11 cellular contexts compared by ENCODE assay signal in genomic region chr9:129108805-129109370, GRCh38. TPM values are rescaled to one million over a fixed set of nuclear protein-coding genes. Genes with fewer than 3 reads are reported as not detected.
DNase-seq lines count a peak whose midpoint lies in the region; ATAC-seq and TF ChIP-seq lines count a peak whose summit lies in the region.
"Had no signal": no experiment of that assay in that cellular context is flagged by ENCODE, and none has a peak within 500 bp of the region (broad histone marks: within the 10 kb centered on the region; RNA-seq: fewer than 3 reads in every experiment).

No MANE protein-coding gene starts in this region.

- no peaks in the 10 kb centered on the region for H3K4me1 Mint-ChIP-seq in Calu3 (ENCODE audit: low read depth, unreplicated experiment)
- peaks cover 15 to 17% of the 10 kb centered on the region in 2 donors for H3K4me1 Mint-ChIP-seq in natural killer cell treated with Interleukin-12 subunit alpha and Interleukin-12 subunit beta and Interleukin-15 and Interleukin-18, amount 100 ng/mL, for 72 hours (ENCODE audit: low read depth in 2 of 2)

- CTCF ChIA-PET in Calu3 (lab: Charles Lee): no interaction called here
- CTCF ChIA-PET in PC-9 (lab: Charles Lee): no interaction called here

- peaks cover 23% of the 10 kb centered on the region; the same call in 1 of the 2 replicates for H3F3A ChIP-seq in PC-9 (ENCODE audit: insufficient read depth, low read depth)

- peaks cover 17% of the 10 kb centered on the region for H3K36me3 Mint-ChIP-seq in Calu3 (ENCODE audit: insufficient read depth, unreplicated experiment)
- H3K36me3 Mint-ChIP-seq in natural killer cell treated with Interleukin-12 subunit alpha and Interleukin-12 subunit beta and Interleukin-15 and Interleukin-18, amount 100 ng/mL, for 72 hours: no peaks in the 10 kb centered on the region

- no peak for ATAC-seq in natural killer cell treated with Interleukin-12 subunit alpha and Interleukin-12 subunit beta and Interleukin-15 and Interleukin-18, amount 100 ng/mL, for 72 hours
- no peak for ATAC-seq in HG02642 (IDR thresholded peaks at IDR 0.05; ENCODE audit: poor library complexity, unreplicated experiment)
- ATAC-seq: mucosa of descending colon had no signal

- H3K4me3 ChIP-seq in AG09309 (ENCODE audit: control insufficient read depth, low read depth, low read length): peak overlapping the region; percentile 48
- peak overlapping the region; percentile 78 to 83 for H3K4me3 ChIP-seq in ascending aorta
- H3K4me3 ChIP-seq in PC-9: no peak overlapping the region
- H3K4me3 ChIP-seq: mucosa of descending colon had no signal

- no peaks in the 10 kb centered on the region for H3K9me2 ChIP-seq in PC-9 (ENCODE audit: insufficient read depth)

- H3K79me2 ChIP-seq in PC-9 (ENCODE audit: low read depth): peaks cover 23% of the 10 kb centered on the region

- BruUV-seq in Calu3 (replicated peaks; lab: Mats Ljungman, UMichigan): no TSS peak
- BruUV-seq in PC-9 (replicated peaks; lab: Mats Ljungman, UMichigan): no TSS peak

- H3K4me3 Mint-ChIP-seq in Calu3 (ENCODE audit: low read depth, unreplicated experiment): peak overlapping the region; percentile 79
- peak overlapping the region; percentile 92 for H3K4me3 Mint-ChIP-seq in natural killer cell treated with Interleukin-12 subunit alpha and Interleukin-12 subunit beta and Interleukin-15 and Interleukin-18, amount 100 ng/mL, for 72 hours

- H3K9me3 ChIP-seq in ascending aorta: no peaks in the 10 kb centered on the region
- no peaks in the 10 kb centered on the region for H3K9me3 ChIP-seq in PC-9 (ENCODE audit: insufficient read depth, low read depth)
- H3K9me3 ChIP-seq: mucosa of descending colon, vagina had no signal

- H2AFZ ChIP-seq in PC-9: no peak overlapping the region

- DNase-seq in AG09309 (ENCODE audit: low read depth): no peak
- DNase-seq in Calu3: no peak
- DNase-seq in ascending aorta (ENCODE audit: low spot score in 2 of 2): no peak
- no peak for DNase-seq in natural killer cell treated with Interleukin-12 subunit alpha and Interleukin-12 subunit beta and Interleukin-15 and Interleukin-18, amount 100 ng/mL, for 72 hours (ENCODE audit: low spot score)
- no peak for DNase-seq in H4 (ENCODE audit: low spot score)
- DNase-seq in stimulated activated CD4-positive, alpha-beta T cell treated with anti-CD3 and anti-CD28 coated beads, Interleukin-4, amount 100 ng/mL, for 4 hours: no peak
- no peak for DNase-seq in PC-9
- DNase-seq: NCI-H510A had no signal

- H3K36me3 ChIP-seq in ascending aorta: peaks cover 4 to 25% of the 10 kb centered on the region in 2 donors
- H3K36me3 ChIP-seq in PC-9 (ENCODE audit: low read depth): no peaks in the 10 kb centered on the region

- peaks cover 9% of the 10 kb centered on the region for H3K27me3 Mint-ChIP-seq in Calu3 (ENCODE audit: unreplicated experiment)
- H3K27me3 Mint-ChIP-seq in natural killer cell treated with Interleukin-12 subunit alpha and Interleukin-12 subunit beta and Interleukin-15 and Interleukin-18, amount 100 ng/mL, for 72 hours: no peaks in the 10 kb centered on the region

- H3K9me3 Mint-ChIP-seq in Calu3 (ENCODE audit: low read depth, unreplicated experiment): no peaks in the 10 kb centered on the region
- no peaks in the 10 kb centered on the region for H3K9me3 Mint-ChIP-seq in natural killer cell treated with Interleukin-12 subunit alpha and Interleukin-12 subunit beta and Interleukin-15 and Interleukin-18, amount 100 ng/mL, for 72 hours

- TF ChIP-seq CTCF in AG09309 (IDR thresholded peaks at IDR 0.05; ENCODE audit: control insufficient read depth, insufficient read depth, low read depth, low read length, missing control alignments) (no peak), Calu3 (IDR thresholded peaks at IDR 0.05; ENCODE audit: unreplicated experiment) (no peak), ascending aorta (IDR thresholded peaks at IDR 0.05) (no peak), PC-9 (conservative IDR thresholded peaks at IDR 0.05) (no peak)

- no peak overlapping the region for H3K27ac Mint-ChIP-seq in Calu3 (ENCODE audit: unreplicated experiment)
- no peak overlapping the region for H3K27ac Mint-ChIP-seq in natural killer cell treated with Interleukin-12 subunit alpha and Interleukin-12 subunit beta and Interleukin-15 and Interleukin-18, amount 100 ng/mL, for 72 hours

- H3K4me1 ChIP-seq in ascending aorta (peaks cover 7 to 22% of the 10 kb centered on the region in 2 donors), PC-9 (replicated peaks; ENCODE audit: insufficient read depth) (peaks cover 16% of the 10 kb centered on the region)

- H3K27ac ChIP-seq in ascending aorta (no peak overlapping the region), PC-9 (no peak overlapping the region)

- POLR2A ChIA-PET in PC-9 (lab: Charles Lee; ENCODE audit: unreplicated experiment): no interaction called here

- no peaks in the 10 kb centered on the region for H3K27me3 ChIP-seq in ascending aorta
- no peaks in the 10 kb centered on the region for H3K27me3 ChIP-seq in PC-9 (ENCODE audit: insufficient read depth, low read depth)
- H3K27me3 ChIP-seq: vagina had no signal

- intact Hi-C loops in Calu3 (cut with micrococcal nuclease; ENCODE audit: unreplicated experiment): no loop called here
- intact Hi-C loops in ascending aorta (cut with DNase I): no loop called here
- intact Hi-C loops in PC-9 (cut with micrococcal nuclease; ENCODE audit: unreplicated experiment): no loop called here

- H4K20me1 ChIP-seq in PC-9 (ENCODE audit: insufficient read depth): no peaks in the 10 kb centered on the region

- no peak overlapping the region for H3K4me2 ChIP-seq in PC-9

RNA-seq across cellular contexts. Expression of gene CRAT, which starts 1.7 kb away (rescaled TPM):
- total RNA-seq in Calu3 (2022) (7.1 and 9.2 TPM in 2 replicates), ascending aorta (110 TPM), PC-9 (2021) (40.3 and 60.0 TPM in 2 replicates)
- total RNA-seq in natural killer cell treated with Interleukin-12 subunit alpha and Interleukin-12 subunit beta and Interleukin-15 and Interleukin-18, amount 100 ng/mL, for 72 hours: 10 to 100 TPM; 11.9 to 12.7 TPM
- total RNA-seq in H4 (2014; rRNA removed; shearing (Covaris generic)): 14.5 and 21.2 TPM in 2 replicates

RNA-seq across cellular contexts. Expression of gene PTPA, which starts 2.3 kb away (rescaled TPM):
- total RNA-seq in Calu3 (2022) (76.2 and 83.3 TPM in 2 replicates), ascending aorta (61.6 TPM), PC-9 (2021) (182 and 197 TPM in 2 replicates)
- total RNA-seq in natural killer cell treated with Interleukin-12 subunit alpha and Interleukin-12 subunit beta and Interleukin-15 and Interleukin-18, amount 100 ng/mL, for 72 hours: 100 to 1,000 TPM in 1 of 2 donors, 10 to 100 TPM in 1; 75.7 to 133 TPM
- total RNA-seq in H4 (2014; rRNA removed; shearing (Covaris generic)): 89.0 and 91.8 TPM in 2 replicates

RNA-seq across cellular contexts. Expression of gene DOLPP1, which starts 28.0 kb away (rescaled TPM):
- total RNA-seq in Calu3 (2022) (14.4 and 16.1 TPM in 2 replicates), ascending aorta (41.7 TPM), PC-9 (2021) (21.5 and 24.4 TPM in 2 replicates)
- 10 to 100 TPM; 18.6 to 24.1 TPM for total RNA-seq in natural killer cell treated with Interleukin-12 subunit alpha and Interleukin-12 subunit beta and Interleukin-15 and Interleukin-18, amount 100 ng/mL, for 72 hours
- 17.1 and 17.5 TPM in 2 replicates for total RNA-seq in H4 (2014; rRNA removed; shearing (Covaris generic))
